8 cellular contexts compared by ENCODE assay signal in genomic region chr13:28718186-28718537, GRCh38. TPM values are rescaled to one million over a fixed set of nuclear protein-coding genes. Genes with fewer than 3 reads are reported as not detected.
A peak's percentile ranks its signal among the peaks of the same experiment; 100 is the strongest.
DNase-seq lines count a peak whose midpoint lies in the region; ATAC-seq and FAIRE-seq lines count a peak whose summit lies in the region.

No MANE protein-coding gene starts in this region.

- H3K4me1 Mint-ChIP-seq in immature natural killer cell = peaks cover 28 to 42% of the 10 kb centered on the region in 2 donors
- peaks cover 33% of the 10 kb centered on the region for H3K4me1 Mint-ChIP-seq in stimulated activated naive CD8-positive, alpha-beta T cell treated with anti-CD3 and anti-CD28 coated beads, Interleukin-15, amount 100 ng/mL, for 72 hours

- peak; percentile 6 for DNase-seq in AG08396 (ENCODE audit: low spot score)
- DNase-seq in immature natural killer cell = no peak
- DNase-seq in stimulated activated naive CD8-positive, alpha-beta T cell treated with anti-CD3 and anti-CD28 coated beads, Interleukin-15, amount 100 ng/mL, for 72 hours = no peak
- DNase-seq in HTR-8/SVneo (ENCODE audit: insufficient read length, low spot score) = no peak
- no peak for DNase-seq in stimulated activated CD4-positive, alpha-beta T cell treated with anti-CD3 and anti-CD28 coated beads, Interleukin-12 subunit alpha, Interleukin-12 subunit beta, amount 100 ng/mL, for 4 hours

- H3K9me3 Mint-ChIP-seq in immature natural killer cell = no peaks in the 10 kb centered on the region
- no peaks in the 10 kb centered on the region for H3K9me3 Mint-ChIP-seq in stimulated activated naive CD8-positive, alpha-beta T cell treated with anti-CD3 and anti-CD28 coated beads, Interleukin-15, amount 100 ng/mL, for 72 hours

- H3K27ac Mint-ChIP-seq in immature natural killer cell = peak overlapping the region; percentile 94 to 98 (median 95)
- peak overlapping the region; percentile 91 to 98 for H3K27ac Mint-ChIP-seq in stimulated activated naive CD8-positive, alpha-beta T cell treated with anti-CD3 and anti-CD28 coated beads, Interleukin-15, amount 100 ng/mL, for 72 hours

- peaks cover 2 to 18% (median 10%) of the 10 kb centered on the region in 3 donors for H3K27me3 Mint-ChIP-seq in immature natural killer cell (ENCODE audit: low read depth in 3 of 3)
- no peaks in the 10 kb centered on the region for H3K27me3 Mint-ChIP-seq in stimulated activated naive CD8-positive, alpha-beta T cell treated with anti-CD3 and anti-CD28 coated beads, Interleukin-15, amount 100 ng/mL, for 72 hours

- no peak for FAIRE-seq in HTR-8/SVneo (lab: Jason Lieb, UNC)

- ATAC-seq in HG02938 (IDR thresholded peaks at IDR 0.05; ENCODE audit: unreplicated experiment) (peak; percentile 2), HG02623 (IDR thresholded peaks at IDR 0.05; ENCODE audit: unreplicated experiment) (no peak)
- ATAC-seq in stimulated activated naive CD8-positive, alpha-beta T cell treated with anti-CD3 and anti-CD28 coated beads, Interleukin-15, amount 100 ng/mL, for 72 hours = peak; percentile 8

- no peaks in the 10 kb centered on the region for H3K36me3 Mint-ChIP-seq in immature natural killer cell

- H3K27ac ChIP-seq in angular gyrus (ENCODE audit: low read depth, low read length) = peak overlapping the region; percentile 90

- H3K4me3 Mint-ChIP-seq in immature natural killer cell = peak overlapping the region; percentile 96 to 98 (median 97)
- peak overlapping the region; percentile 97 to 99 for H3K4me3 Mint-ChIP-seq in stimulated activated naive CD8-positive, alpha-beta T cell treated with anti-CD3 and anti-CD28 coated beads, Interleukin-15, amount 100 ng/mL, for 72 hours

RNA-seq across cellular contexts. Expression of gene SLC46A3, which starts 0.6 kb away (rescaled TPM):
- polyA plus RNA-seq in immature natural killer cell = 10 to 100 TPM; 15.7 to 28.8 (median 26.7) TPM

RNA-seq across cellular contexts. Expression of gene POMP, which starts 59.2 kb away (rescaled TPM):
- 100 to 1,000 TPM; 136 to 152 (median 138) TPM for polyA plus RNA-seq in immature natural killer cell
